In the genomic region with DNA sequence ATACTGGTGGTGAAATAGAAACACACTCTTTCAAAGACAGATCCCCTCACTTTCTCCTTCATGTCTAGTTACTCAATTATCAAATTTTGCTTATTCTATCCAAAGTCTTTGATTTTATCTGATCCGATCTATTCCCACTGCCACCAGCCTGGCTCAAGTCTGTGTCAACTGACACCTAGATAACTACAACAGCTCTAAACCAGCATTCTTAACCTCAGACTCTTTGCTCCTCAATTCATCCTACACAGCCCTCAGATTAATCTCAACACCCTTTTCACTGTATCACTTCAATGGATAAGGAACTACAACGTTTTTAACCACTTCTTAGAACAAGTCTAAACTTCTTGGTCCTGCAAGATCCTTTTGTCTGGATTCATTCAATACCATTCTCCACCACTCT, we compare ENCODE assay signal across 20 cellular contexts. TPM values are rescaled to one million over a fixed set of nuclear protein-coding genes. Genes with fewer than 3 reads are reported as not detected.
DNase-seq lines count a peak whose midpoint lies in the region; ATAC-seq, FAIRE-seq and TF ChIP-seq lines count a peak whose summit lies in the region.
"Had no signal": no experiment of that assay in that cellular context is flagged by ENCODE, and none has a peak within 500 bp of the region (broad histone marks: within the 10 kb centered on the region; RNA-seq: fewer than 3 reads in every experiment).

No MANE protein-coding gene starts in this region.

- CTCF ChIA-PET in K562 (lab: Yijun Ruan, JAX; ENCODE audit: low intra/inter-chr PET ratio): no interaction called here

- intact Hi-C loops in K562 (cut with micrococcal nuclease) (no loop called here), prostate gland (cut with DNase I) (no loop called here)

- H3K9me3 ChIP-seq in K562 (replicated peaks; ENCODE audit: control insufficient read depth, insufficient read depth, low read depth, low read length): no peaks in the 10 kb centered on the region
- H3K9me3 ChIP-seq in parathyroid adenoma (ENCODE audit: control insufficient read depth, low read length): no peaks in the 10 kb centered on the region
- no peaks in the 10 kb centered on the region for H3K9me3 ChIP-seq in prostate gland
- H3K9me3 ChIP-seq: SJCRH30 had no signal

- H3K9me3 Mint-ChIP-seq in activated naive CD4-positive, alpha-beta T cell treated with anti-CD3 and anti-CD28 coated beads, Interleukin-2, amount 50 U/mL, for 24 hours: peaks cover 6% of the 10 kb centered on the region
- no peaks in the 10 kb centered on the region for H3K9me3 Mint-ChIP-seq in GM23338

- H3K4me1 ChIP-seq in GM23338 (ENCODE audit: insufficient read depth) (peaks cover 35% of the 10 kb centered on the region), K562 (replicated peaks in 1 of 2; ENCODE audit: control insufficient read depth in 2 of 2, insufficient read depth in 2 of 2, low read length in 2 of 2) (peaks cover 8 to 25% of the 10 kb centered on the region in 2 experiments; a peak in 3 of 5 replicates), parathyroid adenoma (peaks cover 12% of the 10 kb centered on the region), prostate gland (replicated peaks) (no peaks in the 10 kb centered on the region)
- H3K4me1 ChIP-seq: SJCRH30 had no signal

- H3K36me3 ChIP-seq in GM23338 (ENCODE audit: insufficient read depth): no peaks in the 10 kb centered on the region
- H3K36me3 ChIP-seq in K562 (ENCODE audit: control insufficient read depth, insufficient read depth, low read length): no peaks in the 10 kb centered on the region
- no peaks in the 10 kb centered on the region for H3K36me3 ChIP-seq in parathyroid adenoma (ENCODE audit: control insufficient read depth, insufficient read depth, low read length)
- no peaks in the 10 kb centered on the region for H3K36me3 ChIP-seq in prostate gland

- H3K9me1 ChIP-seq in K562 (ENCODE audit: control insufficient read depth, insufficient read depth, low read length): no peaks in the 10 kb centered on the region

- H3K4me3 ChIP-seq in GM23338 (no peak overlapping the region), K562 (no peak overlapping the region), parathyroid adenoma (ENCODE audit: low read depth, low read length) (no peak overlapping the region), prostate gland (no peak overlapping the region)
- H3K4me3 ChIP-seq: PC-9, SJCRH30 had no signal

- H3K27ac ChIP-seq in GM23338 (ENCODE audit: low read depth): no peak overlapping the region
- H3K27ac ChIP-seq in K562 (ENCODE audit: extremely low read depth, low read depth, low read length): no peak overlapping the region
- H3K27ac ChIP-seq in parathyroid adenoma: no peak overlapping the region
- H3K27ac ChIP-seq in prostate gland: no peak overlapping the region
- H3K27ac ChIP-seq: PC-9, SJCRH30 had no signal

- H2AFZ ChIP-seq in GM23338 (no peak overlapping the region), K562 (ENCODE audit: low read depth, low read length) (no peak overlapping the region), parathyroid adenoma (no peak overlapping the region)
- H2AFZ ChIP-seq: PC-9 had no signal

- peak overlapping the region; percentile 12 for H3K27ac Mint-ChIP-seq in activated naive CD4-positive, alpha-beta T cell treated with anti-CD3 and anti-CD28 coated beads, Interleukin-2, amount 50 U/mL, for 24 hours
- H3K27ac Mint-ChIP-seq in GM23338: 0 out of 2 replicates have a peak overlapping the region, but pooled peaks have one; percentile 3

- no TSS peak for BruUV-seq in K562 (replicated peaks; lab: Mats Ljungman, UMichigan)

- peaks cover 100% of the 10 kb centered on the region for H3K79me2 ChIP-seq in GM23338 (replicated peaks; ENCODE audit: insufficient read depth)
- H3K79me2 ChIP-seq in K562 (ENCODE audit: control insufficient read depth, insufficient read depth, low read length): peaks cover 99% of the 10 kb centered on the region
- peaks cover 65% of the 10 kb centered on the region for H3K79me2 ChIP-seq in parathyroid adenoma

- in situ Hi-C loops in K562 (cut with MboI): no loop called here

- H4K20me1 ChIP-seq in GM23338 (replicated peaks; ENCODE audit: insufficient read depth): peaks cover 74% of the 10 kb centered on the region
- H4K20me1 ChIP-seq in K562 (replicated peaks; ENCODE audit: control insufficient read depth, insufficient read depth, low read length): peaks cover 10% of the 10 kb centered on the region

- H3K9ac ChIP-seq in K562 (ENCODE audit: insufficient read depth in 1 of 2, low read depth in 2 of 2, low read length in 2 of 2) (no peak overlapping the region), parathyroid adenoma (no peak overlapping the region)

- DNase-seq in activated naive CD4-positive, alpha-beta T cell (lab: John Stamatoyannopoulos, UW): no peak
- no peak for DNase-seq in GM23338 (ENCODE audit: low spot score)
- no peak for DNase-seq in K562 (ENCODE audit: extremely low read depth in 1 of 4, low spot score in 3 of 4)
- DNase-seq in activated CD4-positive, CD25-positive, alpha-beta regulatory T cell treated with anti-CD3 and anti-CD28 coated beads, Interleukin-2, amount 50 U/mL, for 72 hours: no peak
- DNase-seq in prostate gland (ENCODE audit: low spot score): no peak
- DNase-seq: 8988T, Kasumi-1, NCI-H1105 treated with DMSO at 0.1 percent for 48 hours, NCI-H2029, NCI-H446, NCI-H524 treated with DMSO at 0.1 percent for 48 hours, NCI-H774, PC-9, SJCRH30 had no signal

- TF ChIP-seq RAD21 in K562 (CRISPR knock-in tag; conservative IDR thresholded peaks at IDR 0.05 in 1 of 2, IDR thresholded peaks at IDR 0.05 in 1 of 2): no peak

- POLR2A ChIA-PET in K562 (lab: Yijun Ruan, JAX): no interaction called here

- H3K4me1 Mint-ChIP-seq in activated naive CD4-positive, alpha-beta T cell treated with anti-CD3 and anti-CD28 coated beads, Interleukin-2, amount 50 U/mL, for 24 hours: peaks cover 81% of the 10 kb centered on the region
- H3K4me1 Mint-ChIP-seq in GM23338: peaks cover 42% of the 10 kb centered on the region

- no peaks in the 10 kb centered on the region for H3K9me2 ChIP-seq in GM23338 (ENCODE audit: insufficient read depth)

- no peaks in the 10 kb centered on the region for H3F3A ChIP-seq in GM23338 (replicated peaks; ENCODE audit: low read depth)

- no peak for TF ChIP-seq EP300 in K562 (IDR thresholded peaks at IDR 0.05; ENCODE audit: low read length)

- FAIRE-seq in K562 (lab: Jason Lieb, UNC): peak; percentile 15
- FAIRE-seq: GM18507, HepG2 had no signal

- H3K36me3 Mint-ChIP-seq in activated naive CD4-positive, alpha-beta T cell treated with anti-CD3 and anti-CD28 coated beads, Interleukin-2, amount 50 U/mL, for 24 hours: peaks cover 17% of the 10 kb centered on the region
- no peaks in the 10 kb centered on the region for H3K36me3 Mint-ChIP-seq in GM23338 (ENCODE audit: low read depth)

- TF ChIP-seq CTCF in GM23338 (conservative IDR thresholded peaks at IDR 0.05; ENCODE audit: low read depth in 2 of 2) (no peak), K562 (IDR thresholded peaks at IDR 0.05 in 2 of 3, conservative IDR thresholded peaks at IDR 0.05 in 1 of 3; ENCODE audit: insufficient read depth in 2 of 3, low read depth in 1 of 3, low read length in 3 of 3) (no peak), parathyroid adenoma (IDR thresholded peaks at IDR 0.05) (no peak), prostate gland (IDR thresholded peaks at IDR 0.05) (no peak)

- TF ChIP-seq POLR2A in K562 (conservative IDR thresholded peaks at IDR 0.05) (no peak), prostate gland (IDR thresholded peaks at IDR 0.05) (no peak)

- H3K4me3 Mint-ChIP-seq in activated naive CD4-positive, alpha-beta T cell treated with anti-CD3 and anti-CD28 coated beads, Interleukin-2, amount 50 U/mL, for 24 hours: peak overlapping the region; percentile 9
- H3K4me3 Mint-ChIP-seq in GM23338: no peak overlapping the region

- no peaks in the 10 kb centered on the region for H3K27me3 Mint-ChIP-seq in activated naive CD4-positive, alpha-beta T cell treated with anti-CD3 and anti-CD28 coated beads, Interleukin-2, amount 50 U/mL, for 24 hours
- H3K27me3 Mint-ChIP-seq in GM23338 (ENCODE audit: insufficient read depth, low read depth, poor library complexity): no peaks in the 10 kb centered on the region

- 0% methylated on average over 2 of the region's 2 CpGs for WGBS in K562 (ENCODE audit: insufficient coverage, low coverage, missing lambda C conversion rate)
- WGBS in prostate gland: 64% methylated on average over 2 of the region's 2 CpGs

- H3K4me2 ChIP-seq in GM23338: no peak overlapping the region
- H3K4me2 ChIP-seq in K562 (ENCODE audit: insufficient read depth, low read length): no peak overlapping the region
- peak overlapping the region; percentile 52 for H3K4me2 ChIP-seq in parathyroid adenoma (ENCODE audit: low read length)
- H3K4me2 ChIP-seq: PC-9 had no signal

- no peaks in the 10 kb centered on the region for H3K27me3 ChIP-seq in GM23338 (ENCODE audit: insufficient read depth)
- H3K27me3 ChIP-seq in K562 (ENCODE audit: control insufficient read depth in 2 of 2, insufficient read depth in 2 of 2, low read length in 2 of 2): no peaks in the 10 kb centered on the region
- no peaks in the 10 kb centered on the region for H3K27me3 ChIP-seq in parathyroid adenoma (ENCODE audit: control insufficient read depth, insufficient read depth, low read length)
- no peaks in the 10 kb centered on the region for H3K27me3 ChIP-seq in prostate gland (replicated peaks; ENCODE audit: insufficient read depth)
- H3K27me3 ChIP-seq: SJCRH30 had no signal

- ATAC-seq in GM23338 (no peak), K562 (peak; percentile 17; the same call in 2 of the 3 replicates), HG03280 (IDR thresholded peaks at IDR 0.05; ENCODE audit: unreplicated experiment) (no peak)
- ATAC-seq: HepG2, Right ventricle myocardium inferior had no signal

RNA-seq across cellular contexts. Expression of a gene that starts 9.1 kb away (rescaled TPM):
- total RNA-seq in GM23338 (2014; rRNA removed; shearing (Covaris generic)): 30.1 and 38.4 TPM in 2 replicates
- 19.8 and 20.5 TPM in 2 replicates for polyA plus RNA-seq in GM23338 (2016; fragmentation: Nextera tagmentation; extraction: Ambion mirVana)
- total RNA-seq in K562 (2011; cell fraction: chromatin; rRNA removed; ENCODE audit: low replicate concordance): 28.4 and 78.0 TPM in 2 replicates
- 11.2 and 15.4 TPM in 2 replicates for total RNA-seq in K562 (2011; cell fraction: nucleolus; rRNA removed)
- 30.3 and 42.8 TPM in 2 replicates for total RNA-seq in K562 (2011; cell fraction: nucleoplasm; rRNA removed)
- 21.9 and 27.5 TPM in 2 replicates for total RNA-seq in K562 (2014; rRNA removed)
- 40.9 and 47.3 TPM in 2 replicates for total RNA-seq in K562 (2014; rRNA removed; fragmentation: Illumina TruSeq; extraction: Trizol)
- total RNA-seq in K562 (2015; rRNA removed; fragmentation: Illumina TruSeq; extraction: Trizol): 26.7 and 33.5 TPM in 2 replicates
- total RNA-seq in K562 (2021): 51.4 and 53.8 TPM in 2 replicates
- 33.1 and 44.1 TPM in 2 replicates for polyA plus RNA-seq in K562 (2011; rRNA removed)
- polyA plus RNA-seq in K562 (2011; cell fraction: cytosol; rRNA removed): 25.6 and 28.2 TPM in 2 replicates
- 22.8 and 23.0 TPM in 2 replicates for polyA plus RNA-seq in K562 (2011; cell fraction: nucleus; rRNA removed)
- 18.4 and 26.6 TPM in 2 replicates for polyA plus RNA-seq in K562 (2012)
- polyA plus RNA-seq in K562 (2014; fragmentation: Illumina TruSeq; extraction: Trizol): 47.0 and 51.9 TPM in 2 replicates
- polyA plus RNA-seq in K562 (2014; fragmentation: Nextera tagmentation; extraction: Ambion mirVana): 10 to 100 TPM in 1 of 2 experiments, 1 to 10 TPM in 1; 9.3 to 11.7 TPM
- polyA plus RNA-seq in K562 (2014; rRNA removed): 23.9 and 24.3 TPM in 2 replicates
- 52.4 and 53.3 TPM in 2 replicates for polyA minus RNA-seq in K562 (2011; rRNA and poly(A)+ RNA removed)
- 27.5 and 27.6 TPM in 2 replicates for polyA minus RNA-seq in K562 (2011; cell fraction: cytosol; rRNA and poly(A)+ RNA removed)
- polyA minus RNA-seq in K562 (2011; cell fraction: nucleus; rRNA and poly(A)+ RNA removed): 11.0 and 20.5 TPM in 2 replicates
- 10 to 100 TPM; 27.1 to 38.7 TPM for total RNA-seq in prostate gland

RNA-seq across cellular contexts. Expression of a gene that starts 58.4 kb away (rescaled TPM):
- 2.2 and 3.9 TPM in 2 replicates for total RNA-seq in GM23338 (2014; rRNA removed; shearing (Covaris generic))
- 1.8 and 2.1 TPM in 2 replicates for polyA plus RNA-seq in GM23338 (2016; fragmentation: Nextera tagmentation; extraction: Ambion mirVana)
- 2.4 and 4.9 TPM in 2 replicates for total RNA-seq in K562 (2011; cell fraction: chromatin; rRNA removed; ENCODE audit: low replicate concordance)
- total RNA-seq in K562 (2011; cell fraction: nucleolus; rRNA removed): 1.1 and 1.2 TPM in 2 replicates
- 1.7 and 3.3 TPM in 2 replicates for total RNA-seq in K562 (2011; cell fraction: nucleoplasm; rRNA removed)
- 2.7 and 2.8 TPM in 2 replicates for total RNA-seq in K562 (2014; rRNA removed)
- 3.1 and 3.9 TPM in 2 replicates for total RNA-seq in K562 (2014; rRNA removed; fragmentation: Illumina TruSeq; extraction: Trizol)
- 3.8 TPM in 2 replicates for total RNA-seq in K562 (2015; rRNA removed; fragmentation: Illumina TruSeq; extraction: Trizol)
- total RNA-seq in K562 (2021): 3.1 and 3.4 TPM in 2 replicates
- 1.5 and 3.9 TPM in 2 replicates for polyA plus RNA-seq in K562 (2011; rRNA removed)
- 1.2 and 1.8 TPM in 2 replicates for polyA plus RNA-seq in K562 (2011; cell fraction: cytosol; rRNA removed)
- 1.4 and 2.3 TPM in 2 replicates for polyA plus RNA-seq in K562 (2011; cell fraction: nucleus; rRNA removed)
- 2.9 and 4.9 TPM in 2 replicates for polyA plus RNA-seq in K562 (2012)
- polyA plus RNA-seq in K562 (2014; fragmentation: Illumina TruSeq; extraction: Trizol): 4.4 and 4.8 TPM in 2 replicates
- 1 to 10 TPM; 2.1 to 3.2 TPM for polyA plus RNA-seq in K562 (2014; fragmentation: Nextera tagmentation; extraction: Ambion mirVana)
- 3.5 and 3.8 TPM in 2 replicates for polyA plus RNA-seq in K562 (2014; rRNA removed)
- 1.5 and 2.4 TPM in 2 replicates for polyA minus RNA-seq in K562 (2011; rRNA and poly(A)+ RNA removed)
- polyA minus RNA-seq in K562 (2011; cell fraction: cytosol; rRNA and poly(A)+ RNA removed): 0.46 and 0.76 TPM in 2 replicates
- 0.44 and 0.54 TPM in 2 replicates for polyA minus RNA-seq in K562 (2011; cell fraction: nucleus; rRNA and poly(A)+ RNA removed)
- 10 to 100 TPM; 30.4 to 41.7 TPM for total RNA-seq in prostate gland

RNA-seq across cellular contexts. Expression of a gene that starts 58.5 kb away (rescaled TPM):
- total RNA-seq in GM23338 (2014; rRNA removed; shearing (Covaris generic)): 6.8 TPM in 2 replicates
- polyA plus RNA-seq in GM23338 (2016; fragmentation: Nextera tagmentation; extraction: Ambion mirVana) (1.8 and 2.1 TPM in 2 replicates), K562 (2011; rRNA removed) (1.0 and 2.3 TPM in 2 replicates), K562 (2014; fragmentation: Illumina TruSeq; extraction: Trizol) (4.9 and 6.0 TPM in 2 replicates), K562 (2014; fragmentation: Nextera tagmentation; extraction: Ambion mirVana) (1 to 10 TPM; 2.3 to 2.5 TPM), K562 (2014; rRNA removed) (3.0 and 3.4 TPM in 2 replicates)
- 1.5 and 5.0 TPM in 2 replicates for total RNA-seq in K562 (2011; cell fraction: chromatin; rRNA removed; ENCODE audit: low replicate concordance)
- total RNA-seq in K562 (2011; cell fraction: nucleolus; rRNA removed): 1.2 TPM in 2 replicates
- 2.9 and 4.2 TPM in 2 replicates for total RNA-seq in K562 (2011; cell fraction: nucleoplasm; rRNA removed)
- total RNA-seq in K562 (2014; rRNA removed) (3.0 and 4.1 TPM in 2 replicates), K562 (2014; rRNA removed; fragmentation: Illumina TruSeq; extraction: Trizol) (6.0 and 7.0 TPM in 2 replicates), K562 (2015; rRNA removed; fragmentation: Illumina TruSeq; extraction: Trizol) (6.0 and 6.5 TPM in 2 replicates), K562 (2021) (6.2 and 6.6 TPM in 2 replicates), prostate gland (10 to 100 TPM; 22.8 to 46.3 TPM)
- 0.97 and 1.0 TPM in 2 replicates for polyA plus RNA-seq in K562 (2011; cell fraction: cytosol; rRNA removed)
- polyA plus RNA-seq in K562 (2011; cell fraction: nucleus; rRNA removed): 0.59 and 0.94 TPM in 2 replicates
- polyA plus RNA-seq in K562 (2012): 3.8 and 6.1 TPM in 2 replicates
- polyA minus RNA-seq in K562 (2011; rRNA and poly(A)+ RNA removed): 2.0 and 2.8 TPM in 2 replicates
- 1.9 and 2.5 TPM in 2 replicates for polyA minus RNA-seq in K562 (2011; cell fraction: cytosol; rRNA and poly(A)+ RNA removed)
- 0.54 and 0.56 TPM in 2 replicates for polyA minus RNA-seq in K562 (2011; cell fraction: nucleus; rRNA and poly(A)+ RNA removed)
